Comparison of ENCODE assay signal across 10 cellular contexts in the genomic region with DNA sequence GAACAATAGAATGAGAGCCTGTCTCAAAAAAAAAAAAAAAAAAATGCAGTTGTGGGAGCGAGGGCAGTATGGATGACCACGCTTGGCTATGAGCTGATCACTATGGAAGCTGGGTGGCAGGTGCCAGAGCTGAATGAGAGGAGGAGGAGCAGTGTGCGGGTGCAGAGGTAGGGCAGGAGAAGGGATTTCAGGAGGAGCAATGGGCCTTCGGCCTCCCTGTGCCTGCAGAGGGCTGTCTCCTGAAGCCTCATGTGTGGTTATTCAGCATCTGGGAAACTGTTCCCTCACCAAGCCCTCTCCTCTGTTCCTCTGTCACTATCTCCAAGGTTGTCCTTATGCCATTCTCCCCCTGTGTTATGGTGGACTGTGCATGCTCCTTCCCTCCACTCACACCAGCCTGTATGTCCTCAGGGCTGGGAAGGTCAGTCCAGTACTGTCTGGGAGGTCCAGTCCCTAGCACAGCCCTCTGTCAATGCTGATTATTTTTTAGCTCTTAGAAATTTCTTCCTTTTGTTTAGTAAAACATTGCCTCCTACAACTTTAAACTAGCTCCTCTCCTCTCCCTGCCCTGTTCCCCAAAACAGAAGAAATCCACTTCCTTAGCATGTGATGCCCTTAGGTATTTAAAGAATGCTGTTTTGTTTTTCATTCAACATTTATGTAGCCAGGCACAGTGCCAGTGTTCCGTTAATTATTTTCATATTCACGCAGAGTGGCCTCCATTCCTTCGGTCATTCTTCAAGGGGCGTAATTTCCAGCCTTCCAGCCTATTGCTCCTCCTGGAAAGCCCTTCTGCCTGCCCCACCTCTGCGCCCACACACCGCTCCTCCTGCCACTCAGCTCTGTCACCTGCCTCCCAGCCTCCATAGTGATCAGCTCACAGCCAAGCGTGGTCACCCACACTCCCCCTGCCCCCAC. TPM values are rescaled to one million over a fixed set of nuclear protein-coding genes. Genes with fewer than 3 reads are reported as not detected.
A peak's percentile ranks its signal among the peaks of the same experiment; 100 is the strongest.
DNase-seq lines count a peak whose midpoint lies in the region; ATAC-seq and TF ChIP-seq lines count a peak whose summit lies in the region.
"Had no signal": no experiment of that assay in that cellular context is flagged by ENCODE, and none has a peak within 500 bp of the region (broad histone marks: within the 10 kb centered on the region; RNA-seq: fewer than 3 reads in every experiment).

No MANE protein-coding gene starts in this region.

- no peak overlapping the region for H3K4me3 ChIP-seq in gastrocnemius medialis

- ATAC-seq in SK-N-SH treated with all-trans-retinoic acid at 6 μM for 48 hours (peak; percentile 88), gastrocnemius medialis (no peak)
- ATAC-seq: left colon had no signal

- in situ Hi-C loops in gastrocnemius medialis (cut with MboI; ENCODE audit: low sequenced_read_pairs in 4 of 4) = no loop called here

- H3K27me3 ChIP-seq in gastrocnemius medialis = no peaks in the 10 kb centered on the region

- no peak overlapping the region for H3K27ac ChIP-seq in gastrocnemius medialis

- no peaks in the 10 kb centered on the region for H3K36me3 ChIP-seq in gastrocnemius medialis

- TF ChIP-seq POLR2A in gastrocnemius medialis (IDR thresholded peaks at IDR 0.05) = no peak

- no peaks in the 10 kb centered on the region for H3K4me1 ChIP-seq in gastrocnemius medialis

- DNase-seq in EL (peak; percentile 89), foreskin melanocyte (peak; percentile 74), retina (peak; percentile 25), gastrocnemius medialis (no peak), NCI-H82 (lab: John Stamatoyannopoulos, UW) (no peak), NCI-H2029 treated with DMSO at 0.1 percent for 48 hours (lab: John Stamatoyannopoulos, UW) (no peak), GM19240 (ENCODE audit: insufficient read length, low spot score) (no peak)
- DNase-seq: activated naive CD8-positive, alpha-beta T cell treated with anti-CD3 and anti-CD28 coated beads for 36 hours had no signal

- TF ChIP-seq CTCF in gastrocnemius medialis (IDR thresholded peaks at IDR 0.05 in 4 of 5, conservative IDR thresholded peaks at IDR 0.05 in 1 of 5) = no peak

- no peaks in the 10 kb centered on the region for H3K9me3 ChIP-seq in gastrocnemius medialis

- intact Hi-C loops in gastrocnemius medialis (cut with DNase I; ENCODE audit: low total_unique reads) = no loop called here

TF ChIP-seq in SK-N-SH treated with all-trans-retinoic acid at 6 μM for 48 hours, 23 proteins besides CTCF, POLR2A, EP300 and RAD21:
- TF ChIP-seq, protein P1, sequence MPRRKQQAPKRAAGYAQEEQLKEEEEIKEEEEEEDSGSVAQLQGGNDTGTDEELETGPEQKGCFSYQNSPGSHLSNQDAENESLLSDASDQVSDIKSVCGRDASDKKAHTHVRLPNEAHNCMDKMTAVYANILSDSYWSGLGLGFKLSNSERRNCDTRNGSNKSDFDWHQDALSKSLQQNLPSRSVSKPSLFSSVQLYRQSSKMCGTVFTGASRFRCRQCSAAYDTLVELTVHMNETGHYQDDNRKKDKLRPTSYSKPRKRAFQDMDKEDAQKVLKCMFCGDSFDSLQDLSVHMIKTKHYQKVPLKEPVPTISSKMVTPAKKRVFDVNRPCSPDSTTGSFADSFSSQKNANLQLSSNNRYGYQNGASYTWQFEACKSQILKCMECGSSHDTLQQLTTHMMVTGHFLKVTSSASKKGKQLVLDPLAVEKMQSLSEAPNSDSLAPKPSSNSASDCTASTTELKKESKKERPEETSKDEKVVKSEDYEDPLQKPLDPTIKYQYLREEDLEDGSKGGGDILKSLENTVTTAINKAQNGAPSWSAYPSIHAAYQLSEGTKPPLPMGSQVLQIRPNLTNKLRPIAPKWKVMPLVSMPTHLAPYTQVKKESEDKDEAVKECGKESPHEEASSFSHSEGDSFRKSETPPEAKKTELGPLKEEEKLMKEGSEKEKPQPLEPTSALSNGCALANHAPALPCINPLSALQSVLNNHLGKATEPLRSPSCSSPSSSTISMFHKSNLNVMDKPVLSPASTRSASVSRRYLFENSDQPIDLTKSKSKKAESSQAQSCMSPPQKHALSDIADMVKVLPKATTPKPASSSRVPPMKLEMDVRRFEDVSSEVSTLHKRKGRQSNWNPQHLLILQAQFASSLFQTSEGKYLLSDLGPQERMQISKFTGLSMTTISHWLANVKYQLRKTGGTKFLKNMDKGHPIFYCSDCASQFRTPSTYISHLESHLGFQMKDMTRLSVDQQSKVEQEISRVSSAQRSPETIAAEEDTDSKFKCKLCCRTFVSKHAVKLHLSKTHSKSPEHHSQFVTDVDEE (CRISPR knock-in tag; IDR thresholded peaks at IDR 0.05) = no peak

RNA-seq across cellular contexts. Expression of a gene that starts 48.9 kb away (rescaled TPM):
- 10 to 100 TPM in 1 of 4 donors, 1 to 10 TPM in 3; 6.4 to 18.7 (median 8.6) TPM for total RNA-seq in gastrocnemius medialis

Comparison
In these comparisons a context has a peak if more than half of its experiments do, and no peak if none do; other contexts are left out.
1. DNase-seq: peak in EL (single experiment), foreskin melanocyte (single experiment) and retina (single experiment); none in gastrocnemius medialis (0 of 2), NCI-H82 (single experiment), NCI-H2029 treated with DMSO at 0.1 percent for 48 hours (single experiment) and GM19240 (single experiment).